ENCODE assay signal across 10 cellular contexts in genomic region chr22:49968313-49968830, GRCh38. TPM values are rescaled to one million over a fixed set of nuclear protein-coding genes. Genes with fewer than 3 reads are reported as not detected.
DNase-seq lines count a peak whose midpoint lies in the region; ATAC-seq, FAIRE-seq and TF ChIP-seq lines count a peak whose summit lies in the region.
"Had no signal": no experiment of that assay in that cellular context is flagged by ENCODE, and none has a peak within 500 bp of the region (broad histone marks: within the 10 kb centered on the region; RNA-seq: fewer than 3 reads in every experiment).

No MANE protein-coding gene starts in this region.

- TF ChIP-seq CTCF in 22Rv1 (IDR thresholded peaks at IDR 0.05) (no peak), HEK293 (tag by site-specific recombination; IDR thresholded peaks at IDR 0.05) (no peak), esophagus squamous epithelium (IDR thresholded peaks at IDR 0.05) (no peak), pancreas (IDR thresholded peaks at IDR 0.05) (no peak), GM20000 (IDR thresholded peaks at IDR 0.05; ENCODE audit: extremely low read depth, missing control alignments) (no peak)

- DNase-seq in esophagus squamous epithelium (lab: John Stamatoyannopoulos, UW) (no peak), pancreas (peak; percentile 21 to 82 (median 49)), H4 (ENCODE audit: low spot score) (no peak), GM20000 (ENCODE audit: low spot score) (no peak)

- H3K4me1 ChIP-seq in HEK293 (ENCODE audit: control insufficient read depth, insufficient read depth, low read length), result peaks cover 3% of the 10 kb centered on the region; the same call in 1 of the 2 replicates
- peaks cover 69 to 91% (median 79%) of the 10 kb centered on the region in 3 donors for H3K4me1 ChIP-seq in esophagus squamous epithelium
- peaks cover 5 to 46% (median 19%) of the 10 kb centered on the region in 3 donors for H3K4me1 ChIP-seq in pancreas

- no peak for ATAC-seq in pancreas
- no peak for ATAC-seq in HG03045 (IDR thresholded peaks at IDR 0.05; ENCODE audit: unreplicated experiment)
- no peak for ATAC-seq in GM21381 (IDR thresholded peaks at IDR 0.05; ENCODE audit: unreplicated experiment)

- H3K27me3 ChIP-seq in esophagus squamous epithelium, result no peaks in the 10 kb centered on the region
- no peaks in the 10 kb centered on the region for H3K27me3 ChIP-seq in pancreas

- 88 to 94% methylated on average over 2 to 4 of the region's 11 CpGs for WGBS in esophagus squamous epithelium, 2 donors
- WGBS in pancreas, 2 donors, result 94 to 95% methylated on average over 11 of the region's 11 CpGs

- no peak overlapping the region for H3K4me3 ChIP-seq in HEK293 (ENCODE audit: low read depth, low read length)
- no peak overlapping the region for H3K4me3 ChIP-seq in esophagus squamous epithelium
- no peak overlapping the region for H3K4me3 ChIP-seq in pancreas

- H3K9me3 ChIP-seq in HEK293 (ENCODE audit: control insufficient read depth, insufficient read depth, low read depth, low read length) (no peaks in the 10 kb centered on the region), esophagus squamous epithelium (no peaks in the 10 kb centered on the region), pancreas (no peaks in the 10 kb centered on the region)

- POLR2A ChIA-PET in HEK293 (lab: Yijun Ruan, JAX), result interaction anchor here (1.4 kb wide), 1 partner anchor 8 kb away, joined by 4 read pairs; the partner anchor contains the start of gene PIM3

- H3K36me3 ChIP-seq in HEK293 (ENCODE audit: control insufficient read depth in 2 of 2, insufficient read depth in 1 of 2, low read length in 2 of 2) (peaks cover 8 to 23% of the 10 kb centered on the region in 2 experiments; a peak in 2 of 3 replicates), esophagus squamous epithelium (peaks cover 10 to 27% (median 13%) of the 10 kb centered on the region in 3 donors), pancreas (peaks cover 0 to 10% (median 8%) of the 10 kb centered on the region in 3 donors)

- FAIRE-seq in pancreas (lab: Jason Lieb, UNC), result no peak
- FAIRE-seq: keratinocyte had no signal

- no peak for TF ChIP-seq POLR2A in esophagus squamous epithelium (IDR thresholded peaks at IDR 0.05)

- intact Hi-C loops in esophagus squamous epithelium (cut with DNase I) (no loop called here), pancreas (cut with DNase I) (no loop called here)

- CTCF ChIA-PET in HEK293 (lab: Yijun Ruan, JAX), result interaction anchor here (0.5 to 2.8 kb wide), 3 partner anchors 38 to 175 kb away, joined by 3 to 7 read pairs (median 5); no protein-coding TSS in a partner anchor

- H3K27ac ChIP-seq in 22Rv1 (peak overlapping the region; percentile 98), HEK293 (ENCODE audit: extremely low read depth, low read depth, low read length) (no peak overlapping the region), esophagus squamous epithelium (peak overlapping the region; percentile 66 to 100 (median 92)), pancreas (peak overlapping the region in 2 of 4 donors; percentile 67 to 84)

TF ChIP-seq in HEK293, 187 proteins besides CTCF, POLR2A, EP300 and RAD21:
- TF ChIP-seq ZIC2 (tag by site-specific recombination; IDR thresholded peaks at IDR 0.05), result no peak
- TF ChIP-seq PATZ1 (tag by site-specific recombination; IDR thresholded peaks at IDR 0.05), result peak; percentile 22; the same call in 1 of the 2 replicates
- no peak for TF ChIP-seq GLIS1 (tag by site-specific recombination; IDR thresholded peaks at IDR 0.05)
- peak; percentile 34; the same call in 1 of the 2 replicates for TF ChIP-seq ZNF600 (tag by site-specific recombination; IDR thresholded peaks at IDR 0.05)
- TF ChIP-seq HIC1 (tag by site-specific recombination; IDR thresholded peaks at IDR 0.05), result peak; percentile 46; the same call in 1 of the 2 replicates

RNA-seq across cellular contexts. Expression of gene PIM3, which starts 7.8 kb away (rescaled TPM):
- total RNA-seq in esophagus squamous epithelium (10 to 100 TPM; 43.8 to 75.7 (median 52.1) TPM), pancreas (10 to 100 TPM; 25.8 to 90.1 (median 33.1) TPM)
- 10 to 100 TPM; 55.3 to 82.7 TPM for polyA plus RNA-seq in pancreas
- total RNA-seq in H4 (2014; rRNA removed; shearing (Covaris generic)), result 18.6 and 30.3 TPM in 2 replicates

RNA-seq across cellular contexts. Expression of gene IL17REL, which starts 44.2 kb away (rescaled TPM):
- not detected for total RNA-seq in esophagus squamous epithelium
- total RNA-seq in pancreas, result not detected
- polyA plus RNA-seq in pancreas, result not detected
- total RNA-seq in H4 (2014; rRNA removed; shearing (Covaris generic)), result not detected in 2 replicates
- total RNA-seq: subcutaneous adipose tissue had no signal
- polyA plus RNA-seq: keratinocyte had no signal

RNA-seq across cellular contexts. Expression of gene CRELD2, which starts 49.9 kb away (rescaled TPM):
- total RNA-seq in esophagus squamous epithelium (10 to 100 TPM; 22.7 to 45.7 (median 35.5) TPM), pancreas (10 to 100 TPM; 37.2 to 61.9 (median 54.1) TPM)
- 10 to 100 TPM; 51.1 to 56.4 TPM for polyA plus RNA-seq in pancreas
- 95.9 and 113 TPM in 2 replicates for total RNA-seq in H4 (2014; rRNA removed; shearing (Covaris generic))

RNA-seq across cellular contexts. Expression of gene ALG12, which starts 50.1 kb away (rescaled TPM):
- total RNA-seq in esophagus squamous epithelium (10 to 100 TPM; 12.8 to 16.6 (median 13.0) TPM), pancreas (10 to 100 TPM in 4 of 6 donors, 1 to 10 TPM in 2; 7.4 to 13.1 (median 12.1) TPM)
- polyA plus RNA-seq in pancreas, result 1 to 10 TPM; 7.1 to 8.6 TPM
- total RNA-seq in H4 (2014; rRNA removed; shearing (Covaris generic)), result 13.9 and 22.3 TPM in 2 replicates

Comparison
In these comparisons a context has a peak if more than half of its experiments do, and no peak if none do; other contexts are left out.
1. DNase-seq: peak in pancreas (6 of 6); none in esophagus squamous epithelium (single experiment), H4 (single experiment) and GM20000 (single experiment).